ENCODE assay signal across 19 cellular contexts in the genomic region with DNA sequence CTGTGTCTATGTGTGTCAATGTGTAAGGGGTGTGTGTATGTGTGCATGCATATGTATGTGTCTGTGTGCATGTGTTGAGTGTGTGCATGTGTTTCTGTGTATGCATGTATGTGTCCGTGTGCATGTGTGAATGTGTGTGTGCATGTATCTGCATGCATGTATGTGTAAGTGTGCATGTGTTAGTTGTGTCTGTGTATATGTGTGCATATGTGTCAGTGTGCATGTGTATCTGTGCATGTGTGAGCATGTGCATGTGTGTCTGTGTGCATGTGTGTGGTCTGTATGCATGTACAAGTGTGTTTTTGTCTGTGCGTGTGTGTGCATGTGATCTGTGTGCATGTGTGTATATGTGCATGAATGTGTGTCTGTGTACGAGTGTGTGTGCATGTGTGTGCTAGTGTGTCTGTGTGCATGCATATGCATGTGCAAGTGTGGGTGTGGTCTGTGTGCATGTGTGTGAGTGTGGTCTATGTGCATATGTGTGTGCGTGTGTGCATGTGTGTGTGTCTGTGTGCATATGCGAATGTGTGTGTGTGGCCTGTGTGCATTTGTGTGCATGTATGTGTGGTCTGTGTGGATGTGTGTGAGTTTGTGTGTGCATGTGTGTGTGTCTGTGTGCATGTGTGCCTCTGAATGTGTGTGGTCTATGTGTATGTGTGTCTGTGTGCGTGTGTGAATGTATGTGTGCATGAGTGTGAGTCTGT. TPM values are rescaled to one million over a fixed set of nuclear protein-coding genes. Genes with fewer than 3 reads are reported as not detected.
DNase-seq lines count a peak whose midpoint lies in the region; ATAC-seq, FAIRE-seq and TF ChIP-seq lines count a peak whose summit lies in the region.
"Had no signal": no experiment of that assay in that cellular context is flagged by ENCODE, and none has a peak within 500 bp of the region (broad histone marks: within the 10 kb centered on the region; RNA-seq: fewer than 3 reads in every experiment).

No MANE protein-coding gene starts in this region.

- H2BK20ac ChIP-seq in IMR-90 (ENCODE audit: low read depth, low read length), result no peak overlapping the region

- H3K36me3 ChIP-seq in HEK293 (ENCODE audit: control insufficient read depth in 2 of 2, insufficient read depth in 1 of 2, low read length in 2 of 2) (no peaks in the 10 kb centered on the region), IMR-90 (ENCODE audit: control insufficient read depth, insufficient read depth, low read length) (no peaks in the 10 kb centered on the region), kidney (ENCODE audit: control insufficient read depth in 1 of 2, insufficient read depth in 2 of 2, low read length in 2 of 2) (no peaks in the 10 kb centered on the region), trophoblast cell (ENCODE audit: control insufficient read depth in 1 of 2, insufficient read depth in 2 of 2, low read length in 2 of 2) (no peaks in the 10 kb centered on the region)

- whole genome bisulfite sequencing in IMR-90 (ENCODE audit: extremely low coverage in 2 of 2, insufficient read length in 1 of 2), 2 experiments, result 92% methylated on average over 6 of the region's 6 CpGs; no CpG with 5 or more reads in 1 of the 2 experiments
- no CpG with 5 or more reads among the region's 6 CpGs for WGBS in trophoblast cell (ENCODE audit: extremely low coverage, insufficient coverage, insufficient read length)

- CTCF ChIA-PET in HEK293 (lab: Yijun Ruan, JAX), result no interaction called here
- CTCF ChIA-PET in IMR-90 (lab: Yijun Ruan, JAX), result no interaction called here

- H2BK120ac ChIP-seq in IMR-90 (ENCODE audit: low read depth, low read length), result no peak overlapping the region
- no peak overlapping the region for H2BK120ac ChIP-seq in trophoblast cell (ENCODE audit: insufficient read depth, low read length, poor library complexity)

- H3K79me2 ChIP-seq in trophoblast cell (ENCODE audit: control insufficient read depth, insufficient read depth, low read length, poor library complexity), result no peaks in the 10 kb centered on the region

- H4K8ac ChIP-seq in IMR-90 (ENCODE audit: low read depth in 2 of 2, low read length in 2 of 2) (no peak overlapping the region), trophoblast cell (ENCODE audit: low read depth, low read length) (no peak overlapping the region)

- no peak for DNase-seq in IMR-90
- peak; percentile 0 for DNase-seq in kidney
- no peak for DNase-seq in trophoblast cell
- DNase-seq in G401 (ENCODE audit: low spot score), result no peak
- no peak for DNase-seq in NCI-H2171 (lab: John Stamatoyannopoulos, UW)
- DNase-seq: BE2C; C1 segment of cervical spinal cord; Caco-2; CD4-positive, CD25-positive, alpha-beta regulatory T cell; CD8-positive, alpha-beta memory T cell; GDM1; HCEC 1CT had no signal

- H3K79me1 ChIP-seq in IMR-90 (ENCODE audit: low read depth in 1 of 2, low read length in 2 of 2) (no peaks in the 10 kb centered on the region), trophoblast cell (ENCODE audit: low read length) (no peaks in the 10 kb centered on the region)

- H4K20me1 ChIP-seq in IMR-90 (ENCODE audit: insufficient read depth, low read length), result no peaks in the 10 kb centered on the region

- H3K4ac ChIP-seq in IMR-90 (ENCODE audit: low read depth, low read length) (no peak overlapping the region), trophoblast cell (ENCODE audit: low read depth, low read length) (no peak overlapping the region)

- no peak overlapping the region for H3K18ac ChIP-seq in IMR-90 (ENCODE audit: low read depth, low read length)
- H3K18ac ChIP-seq in trophoblast cell (ENCODE audit: low read length), result no peak overlapping the region

- no peak overlapping the region for H3K4me2 ChIP-seq in IMR-90 (ENCODE audit: low read depth, low read length)
- H3K4me2 ChIP-seq in trophoblast cell (ENCODE audit: low read length), result no peak overlapping the region

- peaks cover 31% of the 10 kb centered on the region for H3K27me3 ChIP-seq in IMR-90 (ENCODE audit: control insufficient read depth, insufficient read depth, low read length)
- no peaks in the 10 kb centered on the region for H3K27me3 ChIP-seq in trophoblast cell (ENCODE audit: insufficient read depth, low read length)
- H3K27me3 ChIP-seq: BE2C had no signal

- no peak overlapping the region for H3K56ac ChIP-seq in IMR-90 (ENCODE audit: extremely low read depth, insufficient read depth, low read length)

- H2BK15ac ChIP-seq in IMR-90 (ENCODE audit: low read depth, low read length), result no peak overlapping the region

- TF ChIP-seq CTCF in HEK293 (tag by site-specific recombination; IDR thresholded peaks at IDR 0.05) (no peak), IMR-90 (conservative IDR thresholded peaks at IDR 0.05; ENCODE audit: low read depth, low read length) (no peak), kidney (IDR thresholded peaks at IDR 0.05; ENCODE audit: borderline replicate concordance, extremely low read depth, insufficient read depth) (no peak)

- H2BK12ac ChIP-seq in trophoblast cell (ENCODE audit: low read length), result no peak overlapping the region

- H2AFZ ChIP-seq in IMR-90 (replicated peaks; ENCODE audit: low read length, poor library complexity) (no peak overlapping the region), trophoblast cell (ENCODE audit: insufficient read depth, low read length, poor library complexity) (no peak overlapping the region)

- no peaks in the 10 kb centered on the region for H3K4me1 ChIP-seq in HEK293 (ENCODE audit: control insufficient read depth, insufficient read depth, low read length)
- no peaks in the 10 kb centered on the region for H3K4me1 ChIP-seq in IMR-90 (ENCODE audit: control insufficient read depth, insufficient read depth, low read length)
- no peaks in the 10 kb centered on the region for H3K4me1 ChIP-seq in kidney (ENCODE audit: control insufficient read depth in 1 of 2, insufficient read depth in 1 of 2, low read depth in 1 of 2, low read length in 2 of 2)
- H3K4me1 ChIP-seq in trophoblast cell (ENCODE audit: control insufficient read depth in 1 of 2, insufficient read depth in 2 of 2, low read length in 2 of 2), result no peaks in the 10 kb centered on the region
- H3K4me1 ChIP-seq: Caco-2 had no signal

- H3K23ac ChIP-seq in IMR-90 (ENCODE audit: low read depth, low read length) (no peak overlapping the region), trophoblast cell (ENCODE audit: low read length) (peak overlapping the region; percentile 79)

- H3K14ac ChIP-seq in IMR-90 (replicated peaks; ENCODE audit: low read depth, low read length), result no peak overlapping the region
- no peak overlapping the region for H3K14ac ChIP-seq in trophoblast cell (ENCODE audit: low read length)

- H3K9ac ChIP-seq in IMR-90 (ENCODE audit: low read depth, low read length) (no peak overlapping the region), kidney (ENCODE audit: low read length in 2 of 2) (no peak overlapping the region), trophoblast cell (ENCODE audit: low read length) (no peak overlapping the region)

- no peak overlapping the region for H4K5ac ChIP-seq in IMR-90 (ENCODE audit: low read depth, low read length)

- H3K4me3 ChIP-seq in HEK293 (ENCODE audit: low read depth, low read length), result no peak overlapping the region
- H3K4me3 ChIP-seq in IMR-90 (ENCODE audit: insufficient read depth, low read depth, low read length), result no peak overlapping the region
- no peak overlapping the region for H3K4me3 ChIP-seq in kidney (ENCODE audit: low read length in 2 of 2)
- H3K4me3 ChIP-seq in trophoblast cell (ENCODE audit: low read depth, low read length), result peak overlapping the region; percentile 60
- H3K4me3 ChIP-seq: K562 had no signal

- in situ Hi-C loops in IMR-90 (cut with MboI; ENCODE audit: low sequenced_read_pairs), result no loop called here
- in situ Hi-C loops in G401 (cut with HindIII; ENCODE audit: low sequenced_read_pairs), result no loop called here

- ATAC-seq in IMR-90 (ENCODE audit: low read depth) (no peak), HG02623 (IDR thresholded peaks at IDR 0.05; ENCODE audit: unreplicated experiment) (no peak)
- ATAC-seq: K562 had no signal

- H3K9me3 ChIP-seq in HEK293 (ENCODE audit: control insufficient read depth, insufficient read depth, low read depth, low read length) (no peaks in the 10 kb centered on the region), IMR-90 (ENCODE audit: control insufficient read depth, insufficient read depth, low read length) (peaks cover 20% of the 10 kb centered on the region), kidney (ENCODE audit: control insufficient read depth in 1 of 2, low read length in 2 of 2) (peaks cover 0 to 17% of the 10 kb centered on the region in 2 donors), trophoblast cell (ENCODE audit: insufficient read depth, low read depth, low read length) (peaks cover 37% of the 10 kb centered on the region)

- TF ChIP-seq RAD21 in IMR-90 (IDR thresholded peaks at IDR 0.05; ENCODE audit: low read length), result no peak

- H4K91ac ChIP-seq in IMR-90 (ENCODE audit: insufficient read depth, low read depth, low read length), result no peak overlapping the region
- H4K91ac ChIP-seq in trophoblast cell (ENCODE audit: low read depth, low read length), result no peak overlapping the region

- H2BK5ac ChIP-seq in IMR-90 (ENCODE audit: low read depth, low read length, poor library complexity, severe bottlenecking), result peak overlapping the region; percentile 55
- H2BK5ac ChIP-seq in trophoblast cell (ENCODE audit: low read depth, low read length, poor library complexity), result no peak overlapping the region

- H3K27ac ChIP-seq in HEK293 (ENCODE audit: extremely low read depth, low read depth, low read length) (no peak overlapping the region), IMR-90 (ENCODE audit: insufficient read depth, low read length) (no peak overlapping the region), kidney (ENCODE audit: low read depth in 2 of 2, low read length in 2 of 2) (no peak overlapping the region), trophoblast cell (ENCODE audit: low read depth, low read length) (no peak overlapping the region)

- TF ChIP-seq POLR2A in IMR-90 (IDR thresholded peaks at IDR 0.05; ENCODE audit: low read depth, low read length), result no peak

- H2AK5ac ChIP-seq in IMR-90 (ENCODE audit: low read depth, low read length) (no peak overlapping the region), trophoblast cell (ENCODE audit: low read length) (no peak overlapping the region)

- no peak overlapping the region for H4K12ac ChIP-seq in trophoblast cell (ENCODE audit: low read depth, low read length)

- H3K9me1 ChIP-seq in IMR-90 (ENCODE audit: insufficient read depth, low read length), result no peaks in the 10 kb centered on the region

- no TSS peak for BruUV-seq in IMR-90 (replicated peaks; lab: Mats Ljungman, UMichigan)

- intact Hi-C loops in IMR-90 (cut with micrococcal nuclease) (loop anchor here (10.0 kb wide), 1 partner anchor 125 kb away; no protein-coding TSS in a partner anchor), kidney (cut with DNase I) (no loop called here)

- FAIRE-seq in kidney (lab: Jason Lieb, UNC), result no peak
- FAIRE-seq: D721Med, GM19239, K562 had no signal

- POLR2A ChIA-PET in HEK293 (lab: Yijun Ruan, JAX) (no interaction called here), IMR-90 (lab: Charles Lee; ENCODE audit: unreplicated experiment) (no interaction called here)

- H2AK9ac ChIP-seq in IMR-90 (replicated peaks; ENCODE audit: low read depth, low read length, poor library complexity), result peak overlapping the region; percentile 16

- dilution Hi-C loops in IMR-90 (cut with HindIII; ENCODE audit: low sequenced_read_pairs, unreplicated experiment), result no loop called here

RNA-seq across cellular contexts. Expression of a gene that starts 9.6 kb away (rescaled TPM):
- total RNA-seq in IMR-90 (2012; rRNA removed) (not detected in 2 replicates), kidney (0.54 TPM)
- polyA plus RNA-seq in IMR-90 (2012; rRNA removed) (not detected in 2 replicates), kidney (ENCODE audit: insufficient read depth, low read depth, low replicate concordance) (not detected)
- polyA plus RNA-seq in IMR-90 (2012; cell fraction: cytosol; rRNA removed), result not detected in 2 replicates
- polyA plus RNA-seq in IMR-90 (2012; cell fraction: nucleus; rRNA removed; ENCODE audit: low replicate concordance), result not detected in 2 replicates
- polyA plus RNA-seq in trophoblast cell (2013), result 0.89 and 0.90 TPM in 2 replicates
- not detected in 2 replicates for total RNA-seq in G401 (2014; rRNA removed; shearing (Covaris generic))
- total RNA-seq: A172; Caco-2; CD4-positive, CD25-positive, alpha-beta regulatory T cell; CD8-positive, alpha-beta memory T cell; H4; K562 had no signal
- polyA plus RNA-seq: CD4-positive, CD25-positive, alpha-beta regulatory T cell; CD8-positive, alpha-beta memory T cell; K562 had no signal

RNA-seq across cellular contexts. Expression of a gene that starts 36.5 kb away (rescaled TPM):
- total RNA-seq in IMR-90 (2012; rRNA removed), result not detected in 2 replicates
- not detected in 2 replicates for polyA plus RNA-seq in IMR-90 (2012; rRNA removed)
- not detected in 2 replicates for polyA plus RNA-seq in IMR-90 (2012; cell fraction: cytosol; rRNA removed)
- not detected in 2 replicates for polyA plus RNA-seq in IMR-90 (2012; cell fraction: nucleus; rRNA removed; ENCODE audit: low replicate concordance)
- total RNA-seq in kidney, result not detected
- polyA plus RNA-seq in kidney (ENCODE audit: insufficient read depth, low read depth, low replicate concordance), result 0.39 TPM
- polyA plus RNA-seq in trophoblast cell (2013), result 0.01 and 0.03 TPM in 2 replicates
- total RNA-seq in G401 (2014; rRNA removed; shearing (Covaris generic)), result not detected in 2 replicates
- total RNA-seq: A172; Caco-2; CD8-positive, alpha-beta memory T cell; H4; K562 had no signal
- polyA plus RNA-seq: CD4-positive, CD25-positive, alpha-beta regulatory T cell; CD8-positive, alpha-beta memory T cell; K562 had no signal
